10 cellular contexts compared by ENCODE assay signal in the genomic region with DNA sequence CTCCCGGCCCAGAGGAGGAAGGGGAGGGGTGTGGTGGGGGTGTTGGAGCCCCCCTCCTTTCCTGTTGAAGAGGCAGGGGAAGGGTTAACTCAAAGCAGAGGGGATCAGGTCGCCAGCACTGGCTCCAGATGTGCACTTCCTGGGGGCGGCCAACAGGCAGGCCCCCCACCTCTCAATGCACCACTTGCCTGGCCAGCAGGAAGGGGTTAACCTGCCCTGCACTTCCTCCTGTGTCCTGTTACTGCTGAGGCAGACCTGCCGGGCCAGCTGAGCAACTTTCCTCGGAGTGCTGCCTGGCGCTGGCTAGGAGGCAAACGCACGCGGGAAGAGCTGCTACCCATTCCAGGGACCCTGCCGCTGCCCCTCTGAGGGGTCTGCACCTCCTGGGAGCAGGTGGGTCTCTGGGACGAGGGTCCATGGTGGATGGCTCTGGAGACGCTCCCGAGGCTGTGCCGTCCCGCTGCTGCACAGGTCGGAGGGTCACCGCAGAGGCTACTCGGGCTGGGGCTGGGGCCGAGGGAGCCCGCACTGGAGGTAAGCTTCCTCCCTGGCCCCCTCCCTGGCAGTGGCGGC. TPM values are rescaled to one million over a fixed set of nuclear protein-coding genes. Genes with fewer than 3 reads are reported as not detected.
A peak's percentile ranks its signal among the peaks of the same experiment; 100 is the strongest.
DNase-seq lines count a peak whose midpoint lies in the region; ATAC-seq, FAIRE-seq and TF ChIP-seq lines count a peak whose summit lies in the region.
"Had no signal": no experiment of that assay in that cellular context is flagged by ENCODE, and none has a peak within 500 bp of the region (broad histone marks: within the 10 kb centered on the region; RNA-seq: fewer than 3 reads in every experiment).

A gene (plus strand): TSS at position 284 of the 573 bp plus-strand sequence. CDS start 3,822 bp downstream, outside the sequence.

- DNase-seq in activated CD8-positive, alpha-beta T cell treated with anti-CD3 and anti-CD28 coated beads, Interleukin-2, amount 10 ng/mL, durations not matched to agents 7 days and 5 days, result no peak
- DNase-seq in activated CD8-positive, alpha-beta T cell treated with anti-CD3 and anti-CD28 coated beads for 36 hours, result no peak
- DNase-seq in K562 (ENCODE audit: extremely low read depth in 1 of 4, low spot score in 3 of 4), result no peak
- DNase-seq in kidney, result peak; percentile 77
- peak; percentile 85 for DNase-seq in upper lobe of right lung
- DNase-seq in testis, result no peak
- DNase-seq in activated naive CD4-positive, alpha-beta T cell treated with anti-CD3 and anti-CD28 coated beads, Interleukin-2, amount 50 U/mL, for 72 hours (ENCODE audit: low spot score in 2 of 2), result no peak
- DNase-seq: T-cell had no signal

- in situ Hi-C loops in K562 (cut with MboI), result no loop called here

- peaks cover 16% of the 10 kb centered on the region; the same call in 1 of the 2 replicates for H4K20me1 ChIP-seq in K562 (replicated peaks; ENCODE audit: control insufficient read depth, insufficient read depth, low read length)

- intact Hi-C loops in activated CD8-positive, alpha-beta T cell treated with anti-CD3 and anti-CD28 coated beads for 36 hours (cut with micrococcal nuclease), result no loop called here
- intact Hi-C loops in K562 (cut with micrococcal nuclease) (no loop called here), kidney (cut with DNase I) (no loop called here), upper lobe of right lung (cut with DNase I) (no loop called here), testis (cut with DNase I; ENCODE audit: low total_unique reads) (no loop called here)

- TF ChIP-seq RAD21 in K562 (CRISPR knock-in tag; conservative IDR thresholded peaks at IDR 0.05 in 1 of 2, IDR thresholded peaks at IDR 0.05 in 1 of 2), result no peak

- H3K27ac ChIP-seq in K562 (ENCODE audit: extremely low read depth, low read depth, low read length) (no peak within 1 kb of the TSS), kidney (ENCODE audit: low read depth in 2 of 2, low read length in 2 of 2) (peak within 1 kb of the TSS; percentile 89 to 91), upper lobe of right lung (no peak within 1 kb of the TSS), testis (no peak within 1 kb of the TSS)

- no peaks in the 10 kb centered on the region for H3K9me3 ChIP-seq in K562 (replicated peaks; ENCODE audit: control insufficient read depth, insufficient read depth, low read depth, low read length)
- no peaks in the 10 kb centered on the region for H3K9me3 ChIP-seq in kidney (ENCODE audit: control insufficient read depth in 1 of 2, low read length in 2 of 2)
- no peaks in the 10 kb centered on the region for H3K9me3 ChIP-seq in upper lobe of right lung
- no peaks in the 10 kb centered on the region for H3K9me3 ChIP-seq in testis

- peak within 1 kb of the TSS in 1 of 2 experiments; percentile 68; a peak in 2 of 4 replicates for H3K9ac ChIP-seq in K562 (ENCODE audit: insufficient read depth in 1 of 2, low read depth in 2 of 2, low read length in 2 of 2)
- peak within 1 kb of the TSS; percentile 65 to 91 for H3K9ac ChIP-seq in kidney (ENCODE audit: low read length in 2 of 2)

- WGBS in K562 (ENCODE audit: insufficient coverage, low coverage, missing lambda C conversion rate), result under 1% methylated on average over 18 of the region's 21 CpGs
- 15 to 33% methylated on average over 5 to 20 of the region's 21 CpGs for WGBS in testis, 2 donors

- POLR2A ChIA-PET in activated CD8-positive, alpha-beta T cell treated with anti-CD3 and anti-CD28 coated beads, Interleukin-2, amount 10 ng/mL, durations not matched to agents 7 days and 5 days (lab: Charles Lee), result no interaction called here
- POLR2A ChIA-PET in activated CD8-positive, alpha-beta T cell treated with anti-CD3 and anti-CD28 coated beads for 36 hours (lab: Charles Lee), result interaction anchor here (0.7 kb wide), 1 partner anchor 441 kb away, joined by 4 read pairs; no protein-coding TSS in a partner anchor
- POLR2A ChIA-PET in K562 (lab: Yijun Ruan, JAX), result interaction anchor here (0.5 to 1.1 kb wide), 3 partner anchors 9 to 184 kb away, joined by 3 to 4 read pairs (median 3); no protein-coding TSS in a partner anchor

- no peaks in the 10 kb centered on the region for H3K9me1 ChIP-seq in K562 (ENCODE audit: control insufficient read depth, insufficient read depth, low read length)

- no peak for TF ChIP-seq CTCF in activated CD8-positive, alpha-beta T cell treated with anti-CD3 and anti-CD28 coated beads for 36 hours (IDR thresholded peaks at IDR 0.05)
- TF ChIP-seq CTCF in K562 (IDR thresholded peaks at IDR 0.05 in 2 of 3, conservative IDR thresholded peaks at IDR 0.05 in 1 of 3; ENCODE audit: insufficient read depth in 2 of 3, low read depth in 1 of 3, low read length in 3 of 3) (no peak), kidney (IDR thresholded peaks at IDR 0.05; ENCODE audit: borderline replicate concordance, extremely low read depth, insufficient read depth) (no peak), upper lobe of right lung (IDR thresholded peaks at IDR 0.05) (no peak), testis (IDR thresholded peaks at IDR 0.05) (no peak)

- no peaks in the 10 kb centered on the region for H3K9me3 Mint-ChIP-seq in activated CD8-positive, alpha-beta T cell treated with anti-CD3 and anti-CD28 coated beads, Interleukin-2, amount 10 ng/mL, durations not matched to agents 7 days and 5 days (ENCODE audit: insufficient read depth)
- no peaks in the 10 kb centered on the region for H3K9me3 Mint-ChIP-seq in activated CD8-positive, alpha-beta T cell treated with anti-CD3 and anti-CD28 coated beads for 36 hours
- H3K9me3 Mint-ChIP-seq in activated naive CD4-positive, alpha-beta T cell treated with anti-CD3 and anti-CD28 coated beads, Interleukin-2, amount 50 U/mL, for 72 hours, result no peaks in the 10 kb centered on the region
- H3K9me3 Mint-ChIP-seq: IgD-negative memory B cell, T-cell had no signal

- ATAC-seq in activated CD8-positive, alpha-beta T cell treated with anti-CD3 and anti-CD28 coated beads, Interleukin-2, amount 10 ng/mL, durations not matched to agents 7 days and 5 days, result peak; percentile 48
- no peak for ATAC-seq in activated CD8-positive, alpha-beta T cell treated with anti-CD3 and anti-CD28 coated beads for 36 hours
- peak; percentile 48 for ATAC-seq in K562
- peak; percentile 69 for ATAC-seq in upper lobe of right lung
- no peak for ATAC-seq in GM19351 (IDR thresholded peaks at IDR 0.05; ENCODE audit: unreplicated experiment)
- ATAC-seq in activated naive CD4-positive, alpha-beta T cell treated with anti-CD3 and anti-CD28 coated beads, Interleukin-2, amount 50 U/mL, for 72 hours, result no peak

- CTCF ChIA-PET in activated CD8-positive, alpha-beta T cell treated with anti-CD3 and anti-CD28 coated beads, Interleukin-2, amount 10 ng/mL, durations not matched to agents 7 days and 5 days (lab: Charles Lee), result interaction anchor here (1.2 to 1.6 kb wide), 2 partner anchors 12 to 98 kb away, joined by 4 read pairs; no protein-coding TSS in a partner anchor
- CTCF ChIA-PET in activated CD8-positive, alpha-beta T cell treated with anti-CD3 and anti-CD28 coated beads for 36 hours (lab: Charles Lee), result interaction anchor here (0.9 to 1.5 kb wide), 7 partner anchors 9 to 98 kb away, joined by 3 to 6 read pairs (median 4); a partner anchor contains a TSS
- CTCF ChIA-PET in K562 (lab: Yijun Ruan, JAX; ENCODE audit: low intra/inter-chr PET ratio), result no interaction called here

- H3K27me3 ChIP-seq in K562 (ENCODE audit: control insufficient read depth in 2 of 2, insufficient read depth in 2 of 2, low read length in 2 of 2) (peaks cover 37 to 64% of the 10 kb centered on the region in 2 experiments; a peak in 4 of 5 replicates), upper lobe of right lung (peaks cover 25% of the 10 kb centered on the region), testis (no peaks in the 10 kb centered on the region)

- TF ChIP-seq POLR2A in K562 (conservative IDR thresholded peaks at IDR 0.05) (no peak), testis (IDR thresholded peaks at IDR 0.05) (no peak)

- peaks cover 15% of the 10 kb centered on the region for H3K4me1 Mint-ChIP-seq in activated CD8-positive, alpha-beta T cell treated with anti-CD3 and anti-CD28 coated beads, Interleukin-2, amount 10 ng/mL, durations not matched to agents 7 days and 5 days (ENCODE audit: low read depth)
- peaks cover 17% of the 10 kb centered on the region for H3K4me1 Mint-ChIP-seq in activated CD8-positive, alpha-beta T cell treated with anti-CD3 and anti-CD28 coated beads for 36 hours (ENCODE audit: low read depth)

- H3K4me3 ChIP-seq in K562, result no peak within 1 kb of the TSS
- peak within 1 kb of the TSS; percentile 65 to 69 for H3K4me3 ChIP-seq in kidney (ENCODE audit: low read length in 2 of 2)
- no peak within 1 kb of the TSS for H3K4me3 ChIP-seq in upper lobe of right lung
- peak within 1 kb of the TSS in 1 of 2 donors; percentile 10 for H3K4me3 ChIP-seq in testis

- no peaks in the 10 kb centered on the region for H3K36me3 Mint-ChIP-seq in activated CD8-positive, alpha-beta T cell treated with anti-CD3 and anti-CD28 coated beads, Interleukin-2, amount 10 ng/mL, durations not matched to agents 7 days and 5 days (ENCODE audit: low read depth)
- no peaks in the 10 kb centered on the region for H3K36me3 Mint-ChIP-seq in activated CD8-positive, alpha-beta T cell treated with anti-CD3 and anti-CD28 coated beads for 36 hours (ENCODE audit: low read depth)
- no peaks in the 10 kb centered on the region for H3K36me3 Mint-ChIP-seq in activated naive CD4-positive, alpha-beta T cell treated with anti-CD3 and anti-CD28 coated beads, Interleukin-2, amount 50 U/mL, for 72 hours
- H3K36me3 Mint-ChIP-seq: IgD-negative memory B cell, T-cell had no signal

- H3K4me1 ChIP-seq in K562 (replicated peaks in 1 of 2; ENCODE audit: control insufficient read depth in 2 of 2, insufficient read depth in 2 of 2, low read length in 2 of 2) (peaks cover 0 to 30% of the 10 kb centered on the region in 2 experiments; a peak in 3 of 5 replicates), kidney (ENCODE audit: control insufficient read depth in 1 of 2, insufficient read depth in 1 of 2, low read depth in 1 of 2, low read length in 2 of 2) (peaks cover 9 to 28% of the 10 kb centered on the region in 2 donors), upper lobe of right lung (peaks cover 17% of the 10 kb centered on the region), testis (peaks cover 41% of the 10 kb centered on the region)

- H2AFZ ChIP-seq in K562 (ENCODE audit: low read depth, low read length), result no peak within 1 kb of the TSS

- no TSS peak for BruUV-seq in K562 (replicated peaks; lab: Mats Ljungman, UMichigan)

- FAIRE-seq in K562 (lab: Jason Lieb, UNC), result no peak
- FAIRE-seq in kidney (lab: Jason Lieb, UNC), result no peak

- no peak for TF ChIP-seq EP300 in K562 (IDR thresholded peaks at IDR 0.05; ENCODE audit: low read length)

- H3K27me3 Mint-ChIP-seq in activated CD8-positive, alpha-beta T cell treated with anti-CD3 and anti-CD28 coated beads, Interleukin-2, amount 10 ng/mL, durations not matched to agents 7 days and 5 days (ENCODE audit: low read depth), result peaks cover 51% of the 10 kb centered on the region
- peaks cover 52% of the 10 kb centered on the region for H3K27me3 Mint-ChIP-seq in activated CD8-positive, alpha-beta T cell treated with anti-CD3 and anti-CD28 coated beads for 36 hours

- H3K36me3 ChIP-seq in K562 (ENCODE audit: control insufficient read depth, insufficient read depth, low read length) (no peaks in the 10 kb centered on the region), kidney (ENCODE audit: control insufficient read depth in 1 of 2, insufficient read depth in 2 of 2, low read length in 2 of 2) (no peaks in the 10 kb centered on the region), upper lobe of right lung (no peaks in the 10 kb centered on the region), testis (ENCODE audit: low read depth, missing control alignments) (no peaks in the 10 kb centered on the region)

- no peaks in the 10 kb centered on the region for H3K79me2 ChIP-seq in K562 (ENCODE audit: control insufficient read depth, insufficient read depth, low read length)

- no peak within 1 kb of the TSS for H3K27ac Mint-ChIP-seq in activated CD8-positive, alpha-beta T cell treated with anti-CD3 and anti-CD28 coated beads, Interleukin-2, amount 10 ng/mL, durations not matched to agents 7 days and 5 days
- no peak within 1 kb of the TSS for H3K27ac Mint-ChIP-seq in activated CD8-positive, alpha-beta T cell treated with anti-CD3 and anti-CD28 coated beads for 36 hours
- no peak within 1 kb of the TSS for H3K27ac Mint-ChIP-seq in activated naive CD4-positive, alpha-beta T cell treated with anti-CD3 and anti-CD28 coated beads, Interleukin-2, amount 50 U/mL, for 72 hours
- H3K27ac Mint-ChIP-seq: IgD-negative memory B cell, T-cell had no signal

- H3K4me3 Mint-ChIP-seq in activated CD8-positive, alpha-beta T cell treated with anti-CD3 and anti-CD28 coated beads, Interleukin-2, amount 10 ng/mL, durations not matched to agents 7 days and 5 days, result no peak within 1 kb of the TSS
- no peak within 1 kb of the TSS for H3K4me3 Mint-ChIP-seq in activated CD8-positive, alpha-beta T cell treated with anti-CD3 and anti-CD28 coated beads for 36 hours

- no peak within 1 kb of the TSS for H3K4me2 ChIP-seq in K562 (ENCODE audit: insufficient read depth, low read length)

RNA-seq across cellular contexts. Expression of the gene that starts here (rescaled TPM):
- total RNA-seq in activated CD8-positive, alpha-beta T cell treated with anti-CD3 and anti-CD28 coated beads, Interleukin-2, amount 10 ng/mL, durations not matched to agents 7 days and 5 days, result not detected
- not detected for total RNA-seq in activated CD8-positive, alpha-beta T cell treated with anti-CD3 and anti-CD28 coated beads for 36 hours
- total RNA-seq in K562 (2011; cell fraction: chromatin; rRNA removed; ENCODE audit: low replicate concordance), result 0.09 TPM in 1 of 2 replicates, not detected in the other
- total RNA-seq in K562 (2011; cell fraction: nucleolus; rRNA removed), result 0.33 TPM in 1 of 2 replicates, not detected in the other
- not detected in 2 replicates for total RNA-seq in K562 (2011; cell fraction: nucleoplasm; rRNA removed)
- total RNA-seq in K562 (2014; rRNA removed) (not detected in 2 replicates), K562 (2014; rRNA removed; fragmentation: Illumina TruSeq; extraction: Trizol) (not detected in 2 replicates), K562 (2015; rRNA removed; fragmentation: Illumina TruSeq; extraction: Trizol) (not detected in 2 replicates), K562 (2021) (0.16 TPM in 2 replicates), kidney (5.0 TPM), upper lobe of right lung (0.09 TPM), testis (1 to 10 TPM; 4.9 to 6.3 TPM)
- polyA plus RNA-seq in K562 (2011; rRNA removed) (not detected in 2 replicates), K562 (2014; fragmentation: Illumina TruSeq; extraction: Trizol) (not detected in 2 replicates), K562 (2014; fragmentation: Nextera tagmentation; extraction: Ambion mirVana) (not detected), K562 (2014; rRNA removed) (not detected in 2 replicates), kidney (ENCODE audit: insufficient read depth, low read depth, low replicate concordance) (28.7 TPM), testis (ENCODE audit: insufficient read depth, low read depth, low replicate concordance) (6.3 TPM)
- 0.01 TPM in 1 of 2 replicates, not detected in the other for polyA plus RNA-seq in K562 (2011; cell fraction: cytosol; rRNA removed)
- 0.04 and 0.07 TPM in 2 replicates for polyA plus RNA-seq in K562 (2011; cell fraction: nucleus; rRNA removed)
- polyA plus RNA-seq in K562 (2012), result not detected in 2 replicates
- 0.09 TPM in 1 of 2 replicates, not detected in the other for polyA minus RNA-seq in K562 (2011; rRNA and poly(A)+ RNA removed)
- not detected in 2 replicates for polyA minus RNA-seq in K562 (2011; cell fraction: cytosol; rRNA and poly(A)+ RNA removed)
- polyA minus RNA-seq in K562 (2011; cell fraction: nucleus; rRNA and poly(A)+ RNA removed), result 0.11 TPM in 1 of 2 replicates, not detected in the other
- total RNA-seq in activated naive CD4-positive, alpha-beta T cell treated with anti-CD3 and anti-CD28 coated beads, Interleukin-2, amount 50 U/mL, for 72 hours, result not detected
- polyA plus RNA-seq: IgD-negative memory B cell had no signal

Comparison
In these comparisons a context has a peak if more than half of its experiments do, and no peak if none do; other contexts are left out.
1. Peak in ATAC-seq in activated CD8-positive, alpha-beta T cell treated with anti-CD3 and anti-CD28 coated beads, Interleukin-2, amount 10 ng/mL, durations not matched to agents 7 days and 5 days; RNA of the gene not detected or under 1 TPM.
2. Peak in ATAC-seq in K562; RNA of the gene not detected or under 1 TPM.
3. Peak in DNase-seq and ATAC-seq in upper lobe of right lung; RNA of the gene not detected or under 1 TPM.
4. H3K27ac ChIP-seq: peak in kidney (2 of 2); none in K562 (single experiment), upper lobe of right lung (single experiment) and testis (0 of 2).
5. H3K4me3 ChIP-seq: peak in kidney (2 of 2); none in K562 (single experiment) and upper lobe of right lung (single experiment).